Comparison of ENCODE assay signal across 18 cellular contexts in genomic region chr1:85440584-85440983, GRCh38.
"Had no signal": no experiment of that assay in that cellular context is flagged by ENCODE, and none has a peak within 500 bp of the region (broad histone marks: within the 10 kb centered on the region; RNA-seq: fewer than 3 reads in every experiment).

No MANE protein-coding gene starts in this region.

- H3K9me3 Mint-ChIP-seq: activated naive CD4-positive, alpha-beta T cell treated with anti-CD3 and anti-CD28 coated beads, Interleukin-2, amount 10 ng/mL, durations not matched to agents 7 days and 5 days; activated T-helper 17 cell treated with anti-CD3 and anti-CD28 coated beads, Interleukin-2, amount 50 U/mL, for 72 hours; stimulated activated naive B cell treated with anti-CD40 and anti-IgM and Interleukin-4, amounts not matched to agents 10 μg/mL and 1 μg/mL and 100 μg/mL, for 72 hours had no signal

- H3K4me3 ChIP-seq: body of pancreas, esophagus squamous epithelium, gastroesophageal sphincter, spleen had no signal

- H3K27ac ChIP-seq: body of pancreas, esophagus squamous epithelium, gastroesophageal sphincter, neutrophil had no signal

- ATAC-seq: activated T-helper 17 cell treated with anti-CD3 and anti-CD28 coated beads, Interleukin-2, amount 50 U/mL, for 72 hours; body of pancreas; gastroesophageal sphincter; sciatic nerve; stimulated activated naive B cell treated with anti-CD40 and anti-IgM and Interleukin-4, amounts not matched to agents 10 μg/mL and 1 μg/mL and 100 μg/mL, for 72 hours; WTC11 had no signal

- H3K27ac Mint-ChIP-seq: activated naive CD4-positive, alpha-beta T cell treated with anti-CD3 and anti-CD28 coated beads, Interleukin-2, amount 10 ng/mL, durations not matched to agents 7 days and 5 days; activated T-helper 17 cell treated with anti-CD3 and anti-CD28 coated beads, Interleukin-2, amount 50 U/mL, for 72 hours; progenitor cell of endocrine pancreas; stimulated activated naive B cell treated with anti-CD40 and anti-IgM and Interleukin-4, amounts not matched to agents 10 μg/mL and 1 μg/mL and 100 μg/mL, for 72 hours; WTC11 had no signal

- H3K4me3 Mint-ChIP-seq: activated naive CD4-positive, alpha-beta T cell treated with anti-CD3 and anti-CD28 coated beads, Interleukin-2, amount 10 ng/mL, durations not matched to agents 7 days and 5 days; activated T-helper 17 cell treated with anti-CD3 and anti-CD28 coated beads, Interleukin-2, amount 50 U/mL, for 72 hours; naive B cell; stimulated activated naive B cell treated with anti-CD40 and anti-IgM and Interleukin-4, amounts not matched to agents 10 μg/mL and 1 μg/mL and 100 μg/mL, for 72 hours; WTC11 had no signal

- H3K27me3 ChIP-seq: body of pancreas, esophagus squamous epithelium, gastroesophageal sphincter, neutrophil, spleen had no signal

- H3K4me1 ChIP-seq: body of pancreas had no signal

- H3K27me3 Mint-ChIP-seq: activated naive CD4-positive, alpha-beta T cell treated with anti-CD3 and anti-CD28 coated beads, Interleukin-2, amount 10 ng/mL, durations not matched to agents 7 days and 5 days; naive B cell; progenitor cell of endocrine pancreas had no signal

- H3K36me3 ChIP-seq: esophagus squamous epithelium, gastroesophageal sphincter, neutrophil, spleen had no signal

- H3K36me3 Mint-ChIP-seq: activated naive CD4-positive, alpha-beta T cell treated with anti-CD3 and anti-CD28 coated beads, Interleukin-2, amount 10 ng/mL, durations not matched to agents 7 days and 5 days had no signal

- H3K9me3 ChIP-seq: body of pancreas, esophagus squamous epithelium, gastroesophageal sphincter, neutrophil, spleen had no signal

- DNase-seq: activated CD4-positive, alpha-beta T cell treated with anti-CD3 and anti-CD28 coated beads, Interleukin-2, amount 50 U/mL, for 1 hour; activated naive CD4-positive, alpha-beta T cell treated with anti-CD3 and anti-CD28 coated beads, Interleukin-2, amount 10 ng/mL, durations not matched to agents 7 days and 5 days; activated T-cell treated with anti-CD3 and anti-CD28 coated beads for 4 hours; body of pancreas; esophagus squamous epithelium; kidney; naive B cell; spleen; stimulated activated CD4-positive, alpha-beta T cell treated with anti-CD3 and anti-CD28 coated beads, Interleukin-1b, Interleukin-23, amount 100 ng/mL, for 48 hours; stimulated activated naive B cell treated with anti-CD40 and anti-IgM and Interleukin-4, amounts not matched to agents 10 μg/mL and 1 μg/mL and 100 μg/mL, for 72 hours; substantia nigra; T-helper 1 cell had no signal

- H3K4me1 Mint-ChIP-seq: activated naive CD4-positive, alpha-beta T cell treated with anti-CD3 and anti-CD28 coated beads, Interleukin-2, amount 10 ng/mL, durations not matched to agents 7 days and 5 days; activated T-helper 17 cell treated with anti-CD3 and anti-CD28 coated beads, Interleukin-2, amount 50 U/mL, for 72 hours; naive B cell; stimulated activated naive B cell treated with anti-CD40 and anti-IgM and Interleukin-4, amounts not matched to agents 10 μg/mL and 1 μg/mL and 100 μg/mL, for 72 hours had no signal
